ENCODE assay signal across 1 cellular context in the genomic region with DNA sequence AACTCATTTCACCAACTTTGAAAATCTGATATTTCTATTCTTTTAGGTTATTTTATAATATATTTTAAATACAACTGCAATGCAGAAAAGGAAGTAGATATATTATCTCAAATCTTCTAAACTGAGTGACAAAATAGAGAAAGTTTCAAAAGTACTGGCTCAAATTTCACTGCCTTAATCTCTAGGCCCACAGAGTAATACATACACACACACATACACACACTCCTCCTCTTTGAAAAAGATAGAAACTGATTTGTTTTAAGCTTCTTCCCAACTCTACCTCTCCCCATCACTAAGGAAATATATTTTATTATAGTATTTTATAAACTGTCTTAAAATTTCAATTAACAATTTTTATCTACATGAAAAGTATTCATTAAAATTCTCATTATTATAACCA.
TF ChIP-seq lines count a peak whose summit lies in the region.

No MANE protein-coding gene starts in this region.

TF ChIP-seq in K562, 482 proteins besides CTCF, POLR2A, EP300 and RAD21 (continued from another document):
- no peak for TF ChIP-seq SAP30 (IDR thresholded peaks at IDR 0.05; ENCODE audit: borderline replicate concordance, insufficient read depth, low read depth, low read length, poor library complexity, severe bottlenecking)
